Comparison of ENCODE assay signal across 1 cellular context in the genomic region with DNA sequence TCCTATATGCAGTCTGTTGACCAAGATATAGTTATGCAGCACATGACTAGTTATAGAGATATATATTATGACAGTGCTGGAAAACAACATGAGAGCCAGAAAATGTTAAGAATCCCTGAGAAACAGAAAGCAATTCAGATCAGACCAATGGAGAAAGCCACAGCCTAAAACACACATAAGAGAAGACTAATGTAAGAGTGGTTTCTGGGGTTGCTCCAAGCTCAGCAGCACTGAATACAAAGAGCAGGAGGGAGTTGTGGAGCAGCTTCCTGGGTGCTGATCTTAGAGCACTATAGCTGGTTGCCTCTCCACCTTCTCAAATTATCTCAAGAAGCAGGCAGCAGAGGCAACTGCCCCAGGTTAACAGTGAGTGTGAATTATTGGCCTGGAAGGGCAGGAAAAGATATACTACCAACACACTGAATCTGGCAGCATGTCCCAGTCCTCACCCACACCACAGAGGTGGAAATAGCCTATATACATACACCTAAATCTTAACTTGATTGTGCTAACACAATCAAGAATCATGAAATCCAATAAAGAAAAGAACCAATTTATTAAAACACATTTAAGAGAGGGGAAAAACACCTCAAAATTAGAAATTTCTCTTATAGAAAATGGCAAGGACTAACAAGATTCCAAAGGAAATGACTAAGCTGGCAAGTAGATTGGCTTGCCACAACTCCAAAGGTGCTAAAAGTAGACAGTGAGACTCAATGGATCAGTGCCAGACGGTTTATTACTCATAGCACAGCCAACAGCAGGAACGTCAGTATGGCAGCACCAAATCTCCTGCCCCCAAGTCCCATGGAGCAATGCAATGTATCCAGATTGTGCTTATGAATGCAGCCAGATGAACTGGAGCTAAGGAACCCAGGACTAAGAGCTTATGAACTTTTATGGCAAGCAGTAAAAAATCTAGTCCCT.
TF ChIP-seq lines count a peak whose summit lies in the region.

No MANE protein-coding gene starts in this region.

TF ChIP-seq in IMR-90, 13 proteins besides CTCF, POLR2A, EP300 and RAD21 (continued from another document):
- TF ChIP-seq, protein P1, sequence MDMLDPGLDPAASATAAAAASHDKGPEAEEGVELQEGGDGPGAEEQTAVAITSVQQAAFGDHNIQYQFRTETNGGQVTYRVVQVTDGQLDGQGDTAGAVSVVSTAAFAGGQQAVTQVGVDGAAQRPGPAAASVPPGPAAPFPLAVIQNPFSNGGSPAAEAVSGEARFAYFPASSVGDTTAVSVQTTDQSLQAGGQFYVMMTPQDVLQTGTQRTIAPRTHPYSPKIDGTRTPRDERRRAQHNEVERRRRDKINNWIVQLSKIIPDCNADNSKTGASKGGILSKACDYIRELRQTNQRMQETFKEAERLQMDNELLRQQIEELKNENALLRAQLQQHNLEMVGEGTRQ (IDR thresholded peaks at IDR 0.05; ENCODE audit: low read depth, low read length) = no peak
- no peak for TF ChIP-seq SMC3 (IDR thresholded peaks at IDR 0.05; ENCODE audit: low read depth, low read length)
- no peak for TF ChIP-seq CEBPB (IDR thresholded peaks at IDR 0.05; ENCODE audit: low read depth, low read length)
- no peak for TF ChIP-seq MAZ (IDR thresholded peaks at IDR 0.05; ENCODE audit: borderline replicate concordance, low read depth, low read length)
